ENCODE assay signal across 20 cellular contexts in the genomic region with DNA sequence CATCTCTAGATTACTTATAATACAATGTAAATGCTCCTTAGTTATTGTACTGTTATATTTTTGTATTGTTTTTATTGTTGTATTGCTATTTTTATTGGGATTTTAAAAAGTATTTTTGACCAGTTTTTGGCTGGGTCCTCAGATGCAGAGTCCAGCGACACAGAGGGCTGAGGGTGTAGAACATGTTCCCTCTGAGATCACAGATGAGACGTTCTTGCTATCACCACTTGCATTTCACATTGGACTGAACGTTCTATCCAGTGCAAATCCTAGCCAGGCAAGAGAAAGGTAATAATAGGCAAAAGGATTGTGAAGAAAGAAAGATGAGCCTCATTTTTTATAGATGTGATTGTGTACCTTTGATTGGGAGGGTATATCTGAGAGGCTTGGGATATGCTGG. TPM values are rescaled to one million over a fixed set of nuclear protein-coding genes. Genes with fewer than 3 reads are reported as not detected.
DNase-seq lines count a peak whose midpoint lies in the region; ATAC-seq lines count a peak whose summit lies in the region.
"Had no signal": no experiment of that assay in that cellular context is flagged by ENCODE, and none has a peak within 500 bp of the region (broad histone marks: within the 10 kb centered on the region; RNA-seq: fewer than 3 reads in every experiment).

No MANE protein-coding gene starts in this region.

- peak overlapping the region; percentile 33 for H3K27ac Mint-ChIP-seq in activated T-helper 17 cell treated with anti-CD3 and anti-CD28 coated beads, Interleukin-2, amount 50 U/mL, for 72 hours
- H3K27ac Mint-ChIP-seq: CD14-positive monocyte; CD4-positive, alpha-beta T cell; HFFc6 had no signal

- peaks cover 3% of the 10 kb centered on the region for H3K9me3 Mint-ChIP-seq in activated T-helper 17 cell treated with anti-CD3 and anti-CD28 coated beads, Interleukin-2, amount 50 U/mL, for 72 hours
- H3K9me3 Mint-ChIP-seq: CD4-positive, alpha-beta T cell; CD8-positive, alpha-beta memory T cell; HFFc6 had no signal

- H3K36me3 Mint-ChIP-seq in activated T-helper 17 cell treated with anti-CD3 and anti-CD28 coated beads, Interleukin-2, amount 50 U/mL, for 72 hours (ENCODE audit: low read depth): peaks cover 12% of the 10 kb centered on the region

- intact Hi-C loops in Right ventricle myocardium inferior (cut with DNase I): no loop called here
- intact Hi-C loops in left cardiac atrium (cut with DNase I): no loop called here
- intact Hi-C loops in left ventricle myocardium superior (cut with micrococcal nuclease): no loop called here

- DNase-seq in Right ventricle myocardium inferior (ENCODE audit: missing footprints) (no peak), left cardiac atrium (no peak), left ventricle myocardium superior (no peak), pons (ENCODE audit: low spot score) (no peak), NCI-H82 treated with DMSO at 0.1 percent for 48 hours (lab: John Stamatoyannopoulos, UW; ENCODE audit: unreplicated experiment) (no peak)
- DNase-seq: 8988T; ACHN; AML-193; BE2C; CD4-positive, alpha-beta T cell; CD8-positive, alpha-beta memory T cell; DMS 273 treated with DMSO at 0.1 percent for 48 hours; DMS79; EL; GF-D8; GOT3; HFFc6 had no signal

- peak; percentile 66 for ATAC-seq in Right ventricle myocardium inferior
- ATAC-seq in left cardiac atrium: no peak
- no peak for ATAC-seq in activated T-helper 17 cell treated with anti-CD3 and anti-CD28 coated beads, Interleukin-2, amount 50 U/mL, for 72 hours (replicated peaks)
- peak; percentile 75 for ATAC-seq in left ventricle myocardium superior
- ATAC-seq: A549 had no signal

- no peak overlapping the region for H3K4me3 Mint-ChIP-seq in activated T-helper 17 cell treated with anti-CD3 and anti-CD28 coated beads, Interleukin-2, amount 50 U/mL, for 72 hours
- H3K4me3 Mint-ChIP-seq: CD14-positive monocyte; CD4-positive, alpha-beta T cell; CD8-positive, alpha-beta memory T cell; HFFc6 had no signal

- peaks cover 21% of the 10 kb centered on the region for H3K4me1 Mint-ChIP-seq in activated T-helper 17 cell treated with anti-CD3 and anti-CD28 coated beads, Interleukin-2, amount 50 U/mL, for 72 hours

- H3K27me3 Mint-ChIP-seq in activated T-helper 17 cell treated with anti-CD3 and anti-CD28 coated beads, Interleukin-2, amount 50 U/mL, for 72 hours: no peaks in the 10 kb centered on the region
- H3K27me3 Mint-ChIP-seq: CD4-positive, alpha-beta T cell had no signal

RNA-seq across cellular contexts. Expression of a gene that starts 15.0 kb away (rescaled TPM):
- total RNA-seq in Right ventricle myocardium inferior: 20.3 TPM
- total RNA-seq in left cardiac atrium: 10 to 100 TPM; 16.4 to 18.4 TPM
- total RNA-seq in activated T-helper 17 cell treated with anti-CD3 and anti-CD28 coated beads, Interleukin-2, amount 50 U/mL, for 72 hours: 10 to 100 TPM; 11.6 to 13.7 TPM
- 18.4 TPM for total RNA-seq in left ventricle myocardium superior

RNA-seq across cellular contexts. Expression of a gene that starts 27.1 kb away (rescaled TPM):
- total RNA-seq in Right ventricle myocardium inferior (not detected), left cardiac atrium (not detected), left ventricle myocardium superior (not detected)
- 1 to 10 TPM; 1.0 TPM for total RNA-seq in activated T-helper 17 cell treated with anti-CD3 and anti-CD28 coated beads, Interleukin-2, amount 50 U/mL, for 72 hours
- total RNA-seq: CD4-positive, alpha-beta T cell; HFFc6 had no signal

Comparison
In these comparisons a context has a peak if more than half of its experiments do, and no peak if none do; other contexts are left out.
1. ATAC-seq: peak in Right ventricle myocardium inferior (single experiment) and left ventricle myocardium superior (single experiment); none in left cardiac atrium (0 of 2) and activated T-helper 17 cell treated with anti-CD3 and anti-CD28 coated beads, Interleukin-2, amount 50 U/mL, for 72 hours (single experiment).